2 cellular contexts compared by ENCODE assay signal in the genomic region with DNA sequence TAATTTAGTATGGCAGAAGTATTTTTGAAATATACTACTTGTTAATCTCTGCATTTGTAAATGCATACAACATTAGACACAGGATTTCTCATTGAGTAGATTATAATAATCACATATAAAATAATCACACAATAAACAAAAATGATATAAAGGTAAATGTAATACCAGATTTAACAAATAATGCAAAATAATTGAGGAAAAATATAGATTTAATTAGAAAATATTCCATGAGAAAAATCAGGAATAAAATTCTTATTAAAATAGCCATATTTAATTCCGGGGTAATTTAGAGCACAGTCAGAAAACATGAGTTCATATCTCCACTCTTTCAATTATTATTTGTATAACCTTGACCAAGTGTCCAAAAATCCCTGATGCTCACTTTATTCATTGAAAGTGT.
TF ChIP-seq lines count a peak whose summit lies in the region.

No MANE protein-coding gene starts in this region.

TF ChIP-seq in SK-N-SH, 30 proteins besides CTCF, POLR2A, EP300 and RAD21 (continued from another document):
- TF ChIP-seq MAX (IDR thresholded peaks at IDR 0.05; ENCODE audit: low read depth) = no peak
- TF ChIP-seq TAF1 (IDR thresholded peaks at IDR 0.05; ENCODE audit: borderline replicate concordance, low read depth, low read length) = no peak
- TF ChIP-seq, protein P1, sequence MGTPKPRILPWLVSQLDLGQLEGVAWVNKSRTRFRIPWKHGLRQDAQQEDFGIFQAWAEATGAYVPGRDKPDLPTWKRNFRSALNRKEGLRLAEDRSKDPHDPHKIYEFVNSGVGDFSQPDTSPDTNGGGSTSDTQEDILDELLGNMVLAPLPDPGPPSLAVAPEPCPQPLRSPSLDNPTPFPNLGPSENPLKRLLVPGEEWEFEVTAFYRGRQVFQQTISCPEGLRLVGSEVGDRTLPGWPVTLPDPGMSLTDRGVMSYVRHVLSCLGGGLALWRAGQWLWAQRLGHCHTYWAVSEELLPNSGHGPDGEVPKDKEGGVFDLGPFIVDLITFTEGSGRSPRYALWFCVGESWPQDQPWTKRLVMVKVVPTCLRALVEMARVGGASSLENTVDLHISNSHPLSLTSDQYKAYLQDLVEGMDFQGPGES (IDR thresholded peaks at IDR 0.05; ENCODE audit: low read depth, low read length) = no peak
- TF ChIP-seq TEAD4 (IDR thresholded peaks at IDR 0.05; ENCODE audit: borderline replicate concordance, insufficient read depth) = no peak
- TF ChIP-seq ELF1 (IDR thresholded peaks at IDR 0.05) = no peak
- TF ChIP-seq MEF2A (IDR thresholded peaks at IDR 0.05; ENCODE audit: borderline replicate concordance, low read depth) = no peak

TF ChIP-seq in SK-N-SH treated with all-trans-retinoic acid at 6 μM for 48 hours, 23 proteins besides CTCF, POLR2A, EP300 and RAD21 (continued from another document):
- TF ChIP-seq PATZ1 (CRISPR knock-in tag; IDR thresholded peaks at IDR 0.05; ENCODE audit: borderline replicate concordance) = no peak
